ENCODE assay signal across 8 cellular contexts in genomic region chr7:74650055-74650454, GRCh38. TPM values are rescaled to one million over a fixed set of nuclear protein-coding genes. Genes with fewer than 3 reads are reported as not detected.
DNase-seq lines count a peak whose midpoint lies in the region; ATAC-seq, FAIRE-seq and TF ChIP-seq lines count a peak whose summit lies in the region.
"Not testable (repeated sequence)": the region's sequence is repeated elsewhere in the genome, so short reads cannot be mapped to it uniquely, and the experiment has no call there.

No MANE protein-coding gene starts in this region.

- DNase-seq in GM13976 (ENCODE audit: low spot score) = peak; percentile 63
- peak; percentile 53 for DNase-seq in H4 (ENCODE audit: low spot score)
- peak; percentile 64 for DNase-seq in IMR-90
- peak; percentile 41 for DNase-seq in T-helper 22 cell (ENCODE audit: low read depth)
- DNase-seq in activated naive CD4-positive, alpha-beta T cell treated with Interleukin-2 at 50 U/mL for 16 hours = peak; percentile 88
- not testable (repeated sequence) for DNase-seq in Right ventricle myocardium superior
- DNase-seq in pancreas = peak in 1 of 6 donors; percentile 59
- peak; percentile 65 for DNase-seq in stomach

- TF ChIP-seq POLR2A in IMR-90 (IDR thresholded peaks at IDR 0.05; ENCODE audit: low read depth, low read length); stomach (IDR thresholded peaks at IDR 0.05): not testable (repeated sequence)

- not testable (repeated sequence) for H2AK5ac ChIP-seq in IMR-90 (ENCODE audit: low read depth, low read length)

- TF ChIP-seq EP300 in stomach (IDR thresholded peaks at IDR 0.05) = not testable (repeated sequence)

- H3K56ac ChIP-seq in IMR-90 (ENCODE audit: extremely low read depth, insufficient read depth, low read length) = not testable (repeated sequence)

- in situ Hi-C loops in GM13976 (cut with MboI; ENCODE audit: low sequenced_read_pairs, unreplicated experiment); IMR-90 (cut with MboI; ENCODE audit: low sequenced_read_pairs): not testable (repeated sequence)

- not testable (repeated sequence) for H2BK5ac ChIP-seq in IMR-90 (ENCODE audit: low read depth, low read length, poor library complexity, severe bottlenecking)

- H2BK120ac ChIP-seq in IMR-90 (ENCODE audit: low read depth, low read length) = 0 out of 2 replicates have a peak overlapping the region, but pooled peaks have one; percentile 68

- 0 out of 2 replicates have a peak overlapping the region, but pooled peaks have one; percentile 1 for H2BK20ac ChIP-seq in IMR-90 (ENCODE audit: low read depth, low read length)

- not testable (repeated sequence) for H3K4me1 ChIP-seq in IMR-90 (ENCODE audit: control insufficient read depth, insufficient read depth, low read length)
- peaks cover 0 to 14% (median 0%) of the 10 kb centered on the region in 3 donors for H3K4me1 ChIP-seq in pancreas
- H3K4me1 ChIP-seq in stomach = peaks cover 0 to 20% (median 3%) of the 10 kb centered on the region in 4 donors

- H3K4me3 ChIP-seq in IMR-90 (ENCODE audit: insufficient read depth, low read depth, low read length) (peak overlapping the region; percentile 6; the same call in 1 of the 2 replicates), stomach (peak overlapping the region in 2 of 4 donors; percentile 22 to 25)
- H3K4me3 ChIP-seq in pancreas = not testable (repeated sequence)

- H4K8ac ChIP-seq in IMR-90 (ENCODE audit: low read depth in 2 of 2, low read length in 2 of 2) = peak overlapping the region in 1 of 2 experiments; percentile 29; a peak in 2 of 4 replicates

- not testable (repeated sequence) for H4K91ac ChIP-seq in IMR-90 (ENCODE audit: insufficient read depth, low read depth, low read length)

- not testable (repeated sequence) for H2BK15ac ChIP-seq in IMR-90 (ENCODE audit: low read depth, low read length)

- peak overlapping the region; percentile 6; the same call in 1 of the 2 replicates for H3K14ac ChIP-seq in IMR-90 (replicated peaks; ENCODE audit: low read depth, low read length)

- H3K36me3 ChIP-seq in IMR-90 (ENCODE audit: control insufficient read depth, insufficient read depth, low read length); pancreas; stomach: not testable (repeated sequence)

- not testable (repeated sequence) for TF ChIP-seq CTCF in GM13976 (IDR thresholded peaks at IDR 0.05; ENCODE audit: borderline replicate concordance, control extremely low read depth, extremely low read depth, insufficient read depth, missing control alignments); IMR-90 (conservative IDR thresholded peaks at IDR 0.05; ENCODE audit: low read depth, low read length); pancreas (IDR thresholded peaks at IDR 0.05); stomach (IDR thresholded peaks at IDR 0.05)

- FAIRE-seq in pancreas (lab: Jason Lieb, UNC) = not testable (repeated sequence)

- not testable (repeated sequence) for H3K79me1 ChIP-seq in IMR-90 (ENCODE audit: low read depth in 1 of 2, low read length in 2 of 2)

- H3K9me1 ChIP-seq in IMR-90 (ENCODE audit: insufficient read depth, low read length) = not testable (repeated sequence)

- not testable (repeated sequence) for BruUV-seq in IMR-90 (replicated peaks; lab: Mats Ljungman, UMichigan)

- 0 out of 2 replicates have a peak overlapping the region, but pooled peaks have one; percentile 11 for H4K5ac ChIP-seq in IMR-90 (ENCODE audit: low read depth, low read length)

- not testable (repeated sequence) for H3K23ac ChIP-seq in IMR-90 (ENCODE audit: low read depth, low read length)

- CTCF ChIA-PET in IMR-90 (lab: Yijun Ruan, JAX) = not testable (repeated sequence)

- ATAC-seq in IMR-90 (ENCODE audit: low read depth) (peak; percentile 61), Right ventricle myocardium superior (ENCODE audit: poor library complexity) (peak; percentile 84), pancreas (peak in 3 of 4 donors; percentile 57 to 87 (median 83))

- not testable (repeated sequence) for H4K20me1 ChIP-seq in IMR-90 (ENCODE audit: insufficient read depth, low read length)

- not testable (repeated sequence) for H3K9me3 ChIP-seq in IMR-90 (ENCODE audit: control insufficient read depth, insufficient read depth, low read length); pancreas; stomach

- H3K9ac ChIP-seq in IMR-90 (ENCODE audit: low read depth, low read length) = peak overlapping the region; percentile 33

- POLR2A ChIA-PET in IMR-90 (lab: Charles Lee; ENCODE audit: unreplicated experiment) = not testable (repeated sequence)

- H3K18ac ChIP-seq in IMR-90 (ENCODE audit: low read depth, low read length) = not testable (repeated sequence)

- peak overlapping the region; percentile 72 for H3K4me2 ChIP-seq in IMR-90 (ENCODE audit: low read depth, low read length)

- H3K27ac ChIP-seq in IMR-90 (ENCODE audit: insufficient read depth, low read length) (peak overlapping the region; percentile 52; the same call in 1 of the 2 replicates), pancreas (peak overlapping the region in 2 of 4 donors; percentile 17 to 31), stomach (peak overlapping the region; percentile 7 to 61 (median 43))

- not testable (repeated sequence) for TF ChIP-seq RAD21 in IMR-90 (IDR thresholded peaks at IDR 0.05; ENCODE audit: low read length)

- WGBS in IMR-90 (ENCODE audit: extremely low coverage in 2 of 2, insufficient read length in 1 of 2), 2 experiments = no CpG with 5 or more reads among the region's 11 CpGs
- 14 to 17% methylated on average over 10 of the region's 11 CpGs for WGBS in pancreas, 2 donors
- WGBS in stomach, 5 donors = 8 to 15% (median 11%) methylated on average over 10 to 11 of the region's 11 CpGs

- intact Hi-C loops in IMR-90 (cut with micrococcal nuclease) = loop anchor here (5.0 kb wide), 1 partner anchor 33 kb away; no protein-coding TSS in a partner anchor
- intact Hi-C loops in Right ventricle myocardium superior (cut with DNase I); pancreas (cut with DNase I); stomach (cut with DNase I; ENCODE audit: low total_unique reads): not testable (repeated sequence)

- H2AFZ ChIP-seq in IMR-90 (replicated peaks; ENCODE audit: low read length, poor library complexity) = peak overlapping the region; percentile 60

- H2AK9ac ChIP-seq in IMR-90 (replicated peaks; ENCODE audit: low read depth, low read length, poor library complexity) = peak overlapping the region; percentile 47

- H3K4ac ChIP-seq in IMR-90 (ENCODE audit: low read depth, low read length) = not testable (repeated sequence)

- dilution Hi-C loops in IMR-90 (cut with HindIII; ENCODE audit: low sequenced_read_pairs, unreplicated experiment) = not testable (repeated sequence)

- not testable (repeated sequence) for H3K27me3 ChIP-seq in IMR-90 (ENCODE audit: control insufficient read depth, insufficient read depth, low read length); pancreas; stomach

TF ChIP-seq in IMR-90, 13 proteins besides CTCF, POLR2A, EP300 and RAD21:
- 0 out of 2 replicates have a peak, but pooled peaks have one; percentile 6 for TF ChIP-seq FOS (IDR thresholded peaks at IDR 0.05; ENCODE audit: low read depth, low read length)

RNA-seq across cellular contexts. Expression of gene GTF2I, which starts 7.5 kb away (rescaled TPM):
- 114 and 135 TPM in 2 replicates for total RNA-seq in H4 (2014; rRNA removed; shearing (Covaris generic))
- total RNA-seq in IMR-90 (2012; rRNA removed) (46.4 and 66.7 TPM in 2 replicates), Right ventricle myocardium superior (117 TPM), pancreas (100 to 1,000 TPM in 2 of 6 donors, 10 to 100 TPM in 4; 66.8 to 159 (median 89.2) TPM), stomach (100 to 1,000 TPM; 109 to 340 (median 207) TPM)
- polyA plus RNA-seq in IMR-90 (2012; rRNA removed) (78.3 and 88.8 TPM in 2 replicates), pancreas (10 to 100 TPM; 40.5 to 43.6 TPM), stomach (10 to 100 TPM; 15.9 to 35.6 (median 24.2) TPM)
- polyA plus RNA-seq in IMR-90 (2012; cell fraction: cytosol; rRNA removed) = 18.4 and 23.4 TPM in 2 replicates
- 131 and 548 TPM in 2 replicates for polyA plus RNA-seq in IMR-90 (2012; cell fraction: nucleus; rRNA removed; ENCODE audit: low replicate concordance)
